ENCODE assay signal across 1 cellular context in the genomic region with DNA sequence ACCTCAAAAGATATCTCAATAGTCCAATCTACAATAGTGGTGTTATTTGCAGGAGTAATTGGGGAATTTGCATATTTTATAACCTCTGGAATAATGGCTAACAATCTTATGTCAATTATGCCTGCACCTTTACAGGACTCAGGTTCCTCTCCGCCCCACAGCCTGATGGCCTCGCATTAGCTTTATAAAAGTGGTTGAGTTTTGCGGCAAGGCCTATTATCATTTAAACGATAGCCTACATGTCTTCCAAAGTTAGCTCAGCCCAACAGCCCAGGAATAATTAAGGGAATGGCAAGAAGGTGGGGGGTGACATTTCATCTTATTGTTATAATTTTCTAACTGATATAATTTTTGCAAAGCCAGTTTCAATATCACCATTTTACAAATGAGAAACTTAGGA.
TF ChIP-seq lines count a peak whose summit lies in the region.

No MANE protein-coding gene starts in this region.

TF ChIP-seq in GM23338, 12 proteins besides CTCF, POLR2A, EP300 and RAD21 (continued from another document):
- TF ChIP-seq, protein P1, sequence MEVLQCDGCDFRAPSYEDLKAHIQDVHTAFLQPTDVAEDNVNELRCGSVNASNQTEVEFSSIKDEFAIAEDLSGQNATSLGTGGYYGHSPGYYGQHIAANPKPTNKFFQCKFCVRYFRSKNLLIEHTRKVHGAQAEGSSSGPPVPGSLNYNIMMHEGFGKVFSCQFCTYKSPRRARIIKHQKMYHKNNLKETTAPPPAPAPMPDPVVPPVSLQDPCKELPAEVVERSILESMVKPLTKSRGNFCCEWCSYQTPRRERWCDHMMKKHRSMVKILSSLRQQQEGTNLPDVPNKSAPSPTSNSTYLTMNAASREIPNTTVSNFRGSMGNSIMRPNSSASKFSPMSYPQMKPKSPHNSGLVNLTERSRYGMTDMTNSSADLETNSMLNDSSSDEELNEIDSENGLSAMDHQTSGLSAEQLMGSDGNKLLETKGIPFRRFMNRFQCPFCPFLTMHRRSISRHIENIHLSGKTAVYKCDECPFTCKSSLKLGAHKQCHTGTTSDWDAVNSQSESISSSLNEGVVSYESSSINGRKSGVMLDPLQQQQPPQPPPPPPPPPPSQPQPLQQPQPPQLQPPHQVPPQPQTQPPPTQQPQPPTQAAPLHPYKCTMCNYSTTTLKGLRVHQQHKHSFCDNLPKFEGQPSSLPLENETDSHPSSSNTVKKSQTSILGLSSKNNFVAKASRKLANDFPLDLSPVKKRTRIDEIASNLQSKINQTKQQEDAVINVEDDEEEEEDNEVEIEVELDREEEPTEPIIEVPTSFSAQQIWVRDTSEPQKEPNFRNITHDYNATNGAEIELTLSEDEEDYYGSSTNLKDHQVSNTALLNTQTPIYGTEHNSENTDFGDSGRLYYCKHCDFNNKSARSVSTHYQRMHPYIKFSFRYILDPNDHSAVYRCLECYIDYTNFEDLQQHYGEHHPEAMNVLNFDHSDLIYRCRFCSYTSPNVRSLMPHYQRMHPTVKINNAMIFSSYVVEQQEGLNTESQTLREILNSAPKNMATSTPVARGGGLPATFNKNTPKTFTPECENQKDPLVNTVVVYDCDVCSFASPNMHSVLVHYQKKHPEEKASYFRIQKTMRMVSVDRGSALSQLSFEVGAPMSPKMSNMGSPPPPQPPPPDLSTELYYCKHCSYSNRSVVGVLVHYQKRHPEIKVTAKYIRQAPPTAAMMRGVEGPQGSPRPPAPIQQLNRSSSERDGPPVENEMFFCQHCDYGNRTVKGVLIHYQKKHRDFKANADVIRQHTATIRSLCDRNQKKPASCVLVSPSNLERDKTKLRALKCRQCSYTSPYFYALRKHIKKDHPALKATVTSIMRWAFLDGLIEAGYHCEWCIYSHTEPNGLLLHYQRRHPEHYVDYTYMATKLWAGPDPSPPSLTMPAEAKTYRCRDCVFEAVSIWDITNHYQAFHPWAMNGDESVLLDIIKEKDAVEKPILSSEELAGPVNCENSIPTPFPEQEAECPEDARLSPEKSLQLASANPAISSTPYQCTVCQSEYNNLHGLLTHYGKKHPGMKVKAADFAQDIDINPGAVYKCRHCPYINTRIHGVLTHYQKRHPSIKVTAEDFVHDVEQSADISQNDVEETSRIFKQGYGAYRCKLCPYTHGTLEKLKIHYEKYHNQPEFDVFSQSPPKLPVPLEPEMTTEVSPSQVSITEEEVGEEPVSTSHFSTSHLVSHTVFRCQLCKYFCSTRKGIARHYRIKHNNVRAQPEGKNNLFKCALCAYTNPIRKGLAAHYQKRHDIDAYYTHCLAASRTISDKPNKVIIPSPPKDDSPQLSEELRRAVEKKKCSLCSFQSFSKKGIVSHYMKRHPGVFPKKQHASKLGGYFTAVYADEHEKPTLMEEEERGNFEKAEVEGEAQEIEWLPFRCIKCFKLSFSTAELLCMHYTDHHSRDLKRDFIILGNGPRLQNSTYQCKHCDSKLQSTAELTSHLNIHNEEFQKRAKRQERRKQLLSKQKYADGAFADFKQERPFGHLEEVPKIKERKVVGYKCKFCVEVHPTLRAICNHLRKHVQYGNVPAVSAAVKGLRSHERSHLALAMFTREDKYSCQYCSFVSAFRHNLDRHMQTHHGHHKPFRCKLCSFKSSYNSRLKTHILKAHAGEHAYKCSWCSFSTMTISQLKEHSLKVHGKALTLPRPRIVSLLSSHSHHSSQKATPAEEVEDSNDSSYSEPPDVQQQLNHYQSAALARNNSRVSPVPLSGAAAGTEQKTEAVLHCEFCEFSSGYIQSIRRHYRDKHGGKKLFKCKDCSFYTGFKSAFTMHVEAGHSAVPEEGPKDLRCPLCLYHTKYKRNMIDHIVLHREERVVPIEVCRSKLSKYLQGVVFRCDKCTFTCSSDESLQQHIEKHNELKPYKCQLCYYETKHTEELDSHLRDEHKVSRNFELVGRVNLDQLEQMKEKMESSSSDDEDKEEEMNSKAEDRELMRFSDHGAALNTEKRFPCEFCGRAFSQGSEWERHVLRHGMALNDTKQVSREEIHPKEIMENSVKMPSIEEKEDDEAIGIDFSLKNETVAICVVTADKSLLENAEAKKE (CRISPR knock-in tag; IDR thresholded peaks at IDR 0.05): no peak
- no peak for TF ChIP-seq STAT1 (IDR thresholded peaks at IDR 0.05; ENCODE audit: unreplicated experiment)
TF ChIP-seq in GM23338: peak in this region for 2.
